ENCODE assay signal across 11 cellular contexts in genomic region chr10:73218466-73219191, GRCh38. TPM values are rescaled to one million over a fixed set of nuclear protein-coding genes. Genes with fewer than 3 reads are reported as not detected.
A peak's percentile ranks its signal among the peaks of the same experiment; 100 is the strongest.
DNase-seq lines count a peak whose midpoint lies in the region; ATAC-seq and TF ChIP-seq lines count a peak whose summit lies in the region.
"Had no signal": no experiment of that assay in that cellular context is flagged by ENCODE, and none has a peak within 500 bp of the region (broad histone marks: within the 10 kb centered on the region; RNA-seq: fewer than 3 reads in every experiment).

No MANE protein-coding gene starts in this region.

- no peak overlapping the region for H3K27ac Mint-ChIP-seq in activated naive CD8-positive, alpha-beta T cell treated with anti-CD3 and anti-CD28 coated beads for 36 hours

- no peak for ATAC-seq in GM21717 (IDR thresholded peaks at IDR 0.05; ENCODE audit: unreplicated experiment)
- ATAC-seq in HG03108 (IDR thresholded peaks at IDR 0.05; ENCODE audit: unreplicated experiment) = no peak
- ATAC-seq: gastrocnemius medialis had no signal

- DNase-seq in GM12865 (ENCODE audit: low read depth) (peak; percentile 39), NCI-H82 treated with DMSO at 0.1 percent for 48 hours (lab: John Stamatoyannopoulos, UW; ENCODE audit: unreplicated experiment) (peak; percentile 26), epithelial cell of proximal tubule (ENCODE audit: low read depth) (no peak), cerebellar nuclear complex (lab: John Stamatoyannopoulos, UW) (no peak)
- no peak for DNase-seq in activated naive CD8-positive, alpha-beta T cell treated with anti-CD3 and anti-CD28 coated beads for 36 hours
- DNase-seq: gastrocnemius medialis, GDM1 had no signal

- H3K4me3 ChIP-seq in GM12865 (ENCODE audit: low read depth, low read length) (no peak overlapping the region), epithelial cell of proximal tubule (ENCODE audit: low read depth, low read length) (no peak overlapping the region)
- H3K4me3 ChIP-seq: gastrocnemius medialis, skin epidermis had no signal

- peaks cover 5% of the 10 kb centered on the region for H3K4me1 Mint-ChIP-seq in activated naive CD8-positive, alpha-beta T cell treated with anti-CD3 and anti-CD28 coated beads for 36 hours

- peak; percentile 66 for TF ChIP-seq CTCF in 22Rv1 (IDR thresholded peaks at IDR 0.05)
- TF ChIP-seq CTCF in GM12865 (IDR thresholded peaks at IDR 0.05; ENCODE audit: insufficient read depth, low read depth, low read length, missing control alignments) = peak; percentile 37
- peak; percentile 67 for TF ChIP-seq CTCF in epithelial cell of proximal tubule (conservative IDR thresholded peaks at IDR 0.05; ENCODE audit: low read depth, low read length)

- no peak overlapping the region for H3K27ac ChIP-seq in 22Rv1
- H3K27ac ChIP-seq: gastrocnemius medialis, skin epidermis had no signal

- H3K36me3 Mint-ChIP-seq in activated naive CD8-positive, alpha-beta T cell treated with anti-CD3 and anti-CD28 coated beads for 36 hours = peaks cover 30% of the 10 kb centered on the region

- no peaks in the 10 kb centered on the region for H3K27me3 Mint-ChIP-seq in activated naive CD8-positive, alpha-beta T cell treated with anti-CD3 and anti-CD28 coated beads for 36 hours

- no peaks in the 10 kb centered on the region for H3K9me3 Mint-ChIP-seq in activated naive CD8-positive, alpha-beta T cell treated with anti-CD3 and anti-CD28 coated beads for 36 hours

- H3K4me3 Mint-ChIP-seq in activated naive CD8-positive, alpha-beta T cell treated with anti-CD3 and anti-CD28 coated beads for 36 hours = no peak overlapping the region

RNA-seq across cellular contexts. Expression of gene DNAJC9, which starts 28.4 kb away (rescaled TPM):
- 69.0 and 96.4 TPM in 2 replicates for total RNA-seq in epithelial cell of proximal tubule
- 10 to 100 TPM; 65.0 to 65.5 TPM for total RNA-seq in activated naive CD8-positive, alpha-beta T cell treated with anti-CD3 and anti-CD28 coated beads for 36 hours

RNA-seq across cellular contexts. Expression of gene MRPS16, which starts 33.8 kb away (rescaled TPM):
- 51.1 and 86.9 TPM in 2 replicates for total RNA-seq in epithelial cell of proximal tubule
- total RNA-seq in activated naive CD8-positive, alpha-beta T cell treated with anti-CD3 and anti-CD28 coated beads for 36 hours = 100 to 1,000 TPM; 143 to 155 TPM

RNA-seq across cellular contexts. Expression of gene FAM149B1, which starts 50.7 kb away (rescaled TPM):
- total RNA-seq in epithelial cell of proximal tubule = 4.3 and 8.4 TPM in 2 replicates
- total RNA-seq in activated naive CD8-positive, alpha-beta T cell treated with anti-CD3 and anti-CD28 coated beads for 36 hours = 10 to 100 TPM; 11.1 to 12.6 TPM

RNA-seq across cellular contexts. Expression of gene ECD, which starts 50.8 kb away (rescaled TPM):
- 26.0 and 38.8 TPM in 2 replicates for total RNA-seq in epithelial cell of proximal tubule
- total RNA-seq in activated naive CD8-positive, alpha-beta T cell treated with anti-CD3 and anti-CD28 coated beads for 36 hours = 10 to 100 TPM; 39.2 to 39.8 TPM

Comparison
In these comparisons a context has a peak if more than half of its experiments do, and no peak if none do; other contexts are left out.
1. DNase-seq: peak in GM12865 (single experiment) and NCI-H82 treated with DMSO at 0.1 percent for 48 hours (single experiment); none in epithelial cell of proximal tubule (single experiment), cerebellar nuclear complex (0 of 2) and activated naive CD8-positive, alpha-beta T cell treated with anti-CD3 and anti-CD28 coated beads for 36 hours (single experiment).
2. Peak in every context shown above with its lines, with median percentiles within 50 percentile points of each other: CTCF ChIP-seq.